ENCODE assay signal across 24 cellular contexts in the genomic region with DNA sequence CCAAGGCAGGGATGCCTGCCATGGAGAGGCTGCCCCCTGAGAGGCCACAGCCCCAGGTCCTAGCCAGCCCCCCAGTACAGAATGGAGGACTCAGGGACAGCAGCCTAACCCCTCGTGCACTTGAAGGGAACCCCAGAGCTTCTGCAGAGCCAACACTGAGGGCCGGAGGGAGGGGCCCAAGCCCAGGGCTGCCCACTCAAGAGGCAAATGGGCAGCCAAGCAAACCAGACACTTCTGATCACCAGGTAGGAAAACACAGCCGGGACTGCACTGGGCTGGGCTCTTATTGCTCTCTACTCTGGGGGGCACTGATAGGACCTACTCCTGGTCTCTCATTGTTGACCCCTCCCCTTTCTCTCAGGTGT. TPM values are rescaled to one million over a fixed set of nuclear protein-coding genes. Genes with fewer than 3 reads are reported as not detected.
DNase-seq lines count a peak whose midpoint lies in the region; ATAC-seq and TF ChIP-seq lines count a peak whose summit lies in the region.
"Had no signal": no experiment of that assay in that cellular context is flagged by ENCODE, and none has a peak within 500 bp of the region (broad histone marks: within the 10 kb centered on the region; RNA-seq: fewer than 3 reads in every experiment).

No MANE protein-coding gene starts in this region.

- TF ChIP-seq CTCF in RWPE1 (conservative IDR thresholded peaks at IDR 0.05; ENCODE audit: low read depth) (no peak), type B pancreatic cell (conservative IDR thresholded peaks at IDR 0.05) (no peak)

- H3K4me1 Mint-ChIP-seq in activated T-cell treated with anti-CD3 and anti-CD28 coated beads, Interleukin-2, amount 50 U/mL, for 24 hours (ENCODE audit: low read depth) = peaks cover 42% of the 10 kb centered on the region
- peaks cover 31% of the 10 kb centered on the region for H3K4me1 Mint-ChIP-seq in activated T-cell treated with anti-CD3 and anti-CD28 coated beads, Interleukin-2, amount 50 U/mL, for 4 hours (ENCODE audit: low read depth)
- H3K4me1 Mint-ChIP-seq in type B pancreatic cell (ENCODE audit: unreplicated experiment) = peaks cover 13% of the 10 kb centered on the region

- no peak for ATAC-seq in activated T-cell treated with anti-CD3 and anti-CD28 coated beads, Interleukin-2, amount 50 U/mL, for 4 hours
- ATAC-seq in HG02884 (IDR thresholded peaks at IDR 0.05; ENCODE audit: unreplicated experiment) (no peak), HG02678 (IDR thresholded peaks at IDR 0.05; ENCODE audit: unreplicated experiment) (no peak)
- ATAC-seq: A549, GM23338, HCT116 had no signal

- CTCF ChIA-PET in RWPE1 (lab: Yijun Ruan, JAX) = interaction anchor here (0.7 to 1.9 kb wide), 2 partner anchors 48 to 69 kb away, joined by 3 to 6 read pairs; no protein-coding TSS in a partner anchor

- no peaks in the 10 kb centered on the region for H3K27me3 Mint-ChIP-seq in activated T-cell treated with anti-CD3 and anti-CD28 coated beads, Interleukin-2, amount 50 U/mL, for 24 hours
- H3K27me3 Mint-ChIP-seq in activated T-cell treated with anti-CD3 and anti-CD28 coated beads, Interleukin-2, amount 50 U/mL, for 4 hours (ENCODE audit: low read depth) = peaks cover 1% of the 10 kb centered on the region
- H3K27me3 Mint-ChIP-seq in type B pancreatic cell = peaks cover 5% of the 10 kb centered on the region
- H3K27me3 Mint-ChIP-seq: CD4-positive, alpha-beta memory T cell had no signal

- DNase-seq in activated T-cell treated with anti-CD3 and anti-CD28 coated beads, Interleukin-2, amount 50 U/mL, for 24 hours = no peak
- no peak for DNase-seq in activated T-cell treated with anti-CD3 and anti-CD28 coated beads, Interleukin-2, amount 50 U/mL, for 4 hours
- DNase-seq in RWPE1 (ENCODE audit: low spot score) (no peak), islet precursor cell (peak; percentile 40), type B pancreatic cell (ENCODE audit: extremely low spot score, unreplicated experiment) (peak; percentile 54), cardiac septum (ENCODE audit: low spot score) (no peak)
- DNase-seq: 8988T; ACHN; AML-193; BE2C; Calu3; CD4-positive, alpha-beta memory T cell; COR-L47; DMS53; DMS79 treated with DMSO at 0.1 percent for 48 hours; GF-D8 had no signal

- H3K27ac Mint-ChIP-seq in activated T-cell treated with anti-CD3 and anti-CD28 coated beads, Interleukin-2, amount 50 U/mL, for 24 hours = peak overlapping the region; percentile 55
- no peak overlapping the region for H3K27ac Mint-ChIP-seq in type B pancreatic cell
- H3K27ac Mint-ChIP-seq: CD14-positive monocyte, GM23338 had no signal

- intact Hi-C loops in cardiac septum (cut with DNase I) = no loop called here

- H3K4me3 Mint-ChIP-seq in activated T-cell treated with anti-CD3 and anti-CD28 coated beads, Interleukin-2, amount 50 U/mL, for 24 hours = no peak overlapping the region
- no peak overlapping the region for H3K4me3 Mint-ChIP-seq in activated T-cell treated with anti-CD3 and anti-CD28 coated beads, Interleukin-2, amount 50 U/mL, for 4 hours
- H3K4me3 Mint-ChIP-seq in type B pancreatic cell = no peak overlapping the region
- H3K4me3 Mint-ChIP-seq: CD14-positive monocyte, GM23338 had no signal

- peak overlapping the region; percentile 9; the same call in 1 of the 2 replicates for H3K27ac ChIP-seq in RWPE1
- H3K27ac ChIP-seq: A549; BLaER1 treated with 17β-estradiol and CSF1 and Interleukin-3, amounts not matched to agents 10 nM and 100 nM had no signal

- H3K9me3 Mint-ChIP-seq in activated T-cell treated with anti-CD3 and anti-CD28 coated beads, Interleukin-2, amount 50 U/mL, for 24 hours = no peaks in the 10 kb centered on the region
- no peaks in the 10 kb centered on the region for H3K9me3 Mint-ChIP-seq in activated T-cell treated with anti-CD3 and anti-CD28 coated beads, Interleukin-2, amount 50 U/mL, for 4 hours
- no peaks in the 10 kb centered on the region for H3K9me3 Mint-ChIP-seq in type B pancreatic cell
- H3K9me3 Mint-ChIP-seq: GM23338 had no signal

- POLR2A ChIA-PET in RWPE1 (lab: Yijun Ruan, JAX; ENCODE audit: low non-redundant PET) = no interaction called here

- peaks cover 87% of the 10 kb centered on the region for H3K36me3 Mint-ChIP-seq in activated T-cell treated with anti-CD3 and anti-CD28 coated beads, Interleukin-2, amount 50 U/mL, for 24 hours (ENCODE audit: low read depth)
- peaks cover 11% of the 10 kb centered on the region for H3K36me3 Mint-ChIP-seq in activated T-cell treated with anti-CD3 and anti-CD28 coated beads, Interleukin-2, amount 50 U/mL, for 4 hours (ENCODE audit: insufficient read depth)
- H3K36me3 Mint-ChIP-seq in type B pancreatic cell = peaks cover 1% of the 10 kb centered on the region

RNA-seq across cellular contexts. Expression of a gene that starts 3.2 kb away (rescaled TPM):
- total RNA-seq in activated T-cell treated with anti-CD3 and anti-CD28 coated beads, Interleukin-2, amount 50 U/mL, for 4 hours = 10 to 100 TPM; 25.8 to 30.4 (median 29.5) TPM
- total RNA-seq in type B pancreatic cell (ENCODE audit: low replicate concordance) (6.9 and 8.1 TPM in 2 replicates), cardiac septum (0.70 TPM)

RNA-seq across cellular contexts. Expression of a gene that starts 3.4 kb away (rescaled TPM):
- 10 to 100 TPM; 66.1 to 73.8 (median 71.7) TPM for total RNA-seq in activated T-cell treated with anti-CD3 and anti-CD28 coated beads, Interleukin-2, amount 50 U/mL, for 4 hours
- total RNA-seq in type B pancreatic cell (ENCODE audit: low replicate concordance) (65.8 and 87.8 TPM in 2 replicates), cardiac septum (34.1 TPM)

RNA-seq across cellular contexts. Expression of a gene that starts 11.2 kb away (rescaled TPM):
- 10 to 100 TPM; 20.5 to 29.7 (median 22.1) TPM for total RNA-seq in activated T-cell treated with anti-CD3 and anti-CD28 coated beads, Interleukin-2, amount 50 U/mL, for 4 hours
- 28.5 and 29.4 TPM in 2 replicates for total RNA-seq in type B pancreatic cell (ENCODE audit: low replicate concordance)
- 4.1 TPM for total RNA-seq in cardiac septum

RNA-seq across cellular contexts. Expression of a gene that starts 21.2 kb away (rescaled TPM):
- total RNA-seq in activated T-cell treated with anti-CD3 and anti-CD28 coated beads, Interleukin-2, amount 50 U/mL, for 4 hours = 100 to 1,000 TPM; 243 to 289 (median 269) TPM
- total RNA-seq in type B pancreatic cell (ENCODE audit: low replicate concordance) (79.6 and 103 TPM in 2 replicates), cardiac septum (77.7 TPM)

RNA-seq across cellular contexts. Expression of a gene that starts 42.0 kb away (rescaled TPM):
- total RNA-seq in activated T-cell treated with anti-CD3 and anti-CD28 coated beads, Interleukin-2, amount 50 U/mL, for 4 hours = 1 to 10 TPM in 2 of 3 donors, under 1 TPM in 1; 0.56 to 2.0 (median 1.1) TPM
- total RNA-seq in type B pancreatic cell (ENCODE audit: low replicate concordance) (8.4 and 10.2 TPM in 2 replicates), cardiac septum (22.9 TPM)
- total RNA-seq: G401 had no signal

Comparison
In these comparisons a context has a peak if more than half of its experiments do, and no peak if none do; other contexts are left out.
1. DNase-seq: peak in islet precursor cell (single experiment) and type B pancreatic cell (single experiment); none in activated T-cell treated with anti-CD3 and anti-CD28 coated beads, Interleukin-2, amount 50 U/mL, for 24 hours (single experiment), activated T-cell treated with anti-CD3 and anti-CD28 coated beads, Interleukin-2, amount 50 U/mL, for 4 hours (single experiment), RWPE1 (single experiment) and cardiac septum (single experiment).